ENCODE assay signal across 1 cellular context in genomic region chr19:49850487-49851342, GRCh38.
TF ChIP-seq lines count a peak whose summit lies in the region.

PTOV1 (plus strand) TSS chr19:49851159.

TF ChIP-seq in K562, 482 proteins besides CTCF, POLR2A, EP300 and RAD21 (continued from another document and continues in another):
- TF ChIP-seq ZNF592 (IDR thresholded peaks at IDR 0.05) = 0 out of 2 replicates have a peak, but pooled peaks have one; percentile 40
- no peak for TF ChIP-seq E4F1 (CRISPR knock-in tag; IDR thresholded peaks at IDR 0.05; ENCODE audit: borderline replicate concordance)
- no peak for TF ChIP-seq ETV5 (CRISPR knock-in tag; IDR thresholded peaks at IDR 0.05; ENCODE audit: low read depth)
- TF ChIP-seq RB1 (IDR thresholded peaks at IDR 0.05; ENCODE audit: low read depth) = peak; percentile 84; the same call in 1 of the 2 replicates
- TF ChIP-seq TRIM28 (IDR thresholded peaks at IDR 0.05) = peak; percentile 46; the same call in 1 of the 2 replicates
- TF ChIP-seq SUPT5H (IDR thresholded peaks at IDR 0.05) = peak; percentile 80
- peak; percentile 55; the same call in 1 of the 2 replicates for TF ChIP-seq ATF2 (CRISPR knock-in tag; IDR thresholded peaks at IDR 0.05)
- TF ChIP-seq ATF1 (CRISPR knock-in tag; IDR thresholded peaks at IDR 0.05) = peak; percentile 91
- TF ChIP-seq ATF1 (tag; IDR thresholded peaks at IDR 0.05) = peak; percentile 97
- TF ChIP-seq ZBTB17 (CRISPR knock-in tag; IDR thresholded peaks at IDR 0.05) = peak; percentile 73; the same call in 1 of the 2 replicates
- peak in 1 of 2 experiments; percentile 98; a peak in 2 of 4 replicates for TF ChIP-seq NONO (IDR thresholded peaks at IDR 0.05; ENCODE audit: low read depth in 2 of 2, low read length in 1 of 2)
- TF ChIP-seq NR3C1 (CRISPR knock-in tag; IDR thresholded peaks at IDR 0.05) = peak; percentile 53; the same call in 1 of the 2 replicates
- TF ChIP-seq TAF9B (IDR thresholded peaks at IDR 0.05; ENCODE audit: partially characterized antibody) = no peak
- TF ChIP-seq CBFA2T3 (IDR thresholded peaks at IDR 0.05) = peak; percentile 18; the same call in 1 of the 2 replicates
- no peak for TF ChIP-seq FOXM1 (IDR thresholded peaks at IDR 0.05; ENCODE audit: low read depth)
- no peak for TF ChIP-seq FOXM1 (CRISPR knock-in tag; IDR thresholded peaks at IDR 0.05; ENCODE audit: low read depth)
- TF ChIP-seq HES1 (IDR thresholded peaks at IDR 0.05; ENCODE audit: low read depth) = peak; percentile 58; the same call in 1 of the 2 replicates
- TF ChIP-seq RBM39 (optimal IDR thresholded peaks at IDR 0.05; ENCODE audit: low read depth, low read length) = no peak
- TF ChIP-seq TEAD2 (tag; IDR thresholded peaks at IDR 0.05) = no peak
- TF ChIP-seq ID3 (CRISPR knock-in tag; IDR thresholded peaks at IDR 0.05) = no peak
- 0 out of 2 replicates have a peak, but pooled peaks have one; percentile 17 for TF ChIP-seq ID3 (tag; IDR thresholded peaks at IDR 0.05)
- no peak for TF ChIP-seq ZNF449 (CRISPR knock-in tag; IDR thresholded peaks at IDR 0.05)
- TF ChIP-seq SP1 (CRISPR knock-in tag; IDR thresholded peaks at IDR 0.05) = peak; percentile 96
- peak; percentile 74; the same call in 1 of the 2 replicates for TF ChIP-seq BRD4 (IDR thresholded peaks at IDR 0.05)
- TF ChIP-seq RBM17 (IDR thresholded peaks at IDR 0.05; ENCODE audit: borderline replicate concordance, low read depth, low read length) = no peak
- peak; percentile 59 for TF ChIP-seq POLR2B (IDR thresholded peaks at IDR 0.05; ENCODE audit: low read depth, partially characterized antibody)
- TF ChIP-seq PHF8 (IDR thresholded peaks at IDR 0.05; ENCODE audit: borderline replicate concordance, low read length) = peak; percentile 95
- no peak for TF ChIP-seq ZFP91 (CRISPR knock-in tag; IDR thresholded peaks at IDR 0.05)
- peak; percentile 87 for TF ChIP-seq POLR2G (IDR thresholded peaks at IDR 0.05; ENCODE audit: low read depth, low read length)
- peak; percentile 64; the same call in 1 of the 2 replicates for TF ChIP-seq ZBTB9 (CRISPR knock-in tag; IDR thresholded peaks at IDR 0.05)
- TF ChIP-seq MAZ (CRISPR knock-in tag; conservative IDR thresholded peaks at IDR 0.05 in 1 of 2, IDR thresholded peaks at IDR 0.05 in 1 of 2) = peak in 1 of 2 experiments; percentile 85
- peak; percentile 16 to 84 for TF ChIP-seq AFF1 (IDR thresholded peaks at IDR 0.05; ENCODE audit: low read depth in 1 of 2, partially characterized antibody in 2 of 2)
- peak; percentile 69 for TF ChIP-seq TAF1 (IDR thresholded peaks at IDR 0.05; ENCODE audit: control insufficient read depth, extremely low read depth, insufficient read depth, low read length, severe bottlenecking)
- TF ChIP-seq SMC3 (conservative IDR thresholded peaks at IDR 0.05; ENCODE audit: insufficient read depth, low read depth, low read length) = peak; percentile 14; the same call in 1 of the 2 replicates
- peak; percentile 80 to 82 for TF ChIP-seq NRF1 (conservative IDR thresholded peaks at IDR 0.05 in 1 of 2, IDR thresholded peaks at IDR 0.05 in 1 of 2)
- TF ChIP-seq ATF7 (IDR thresholded peaks at IDR 0.05) = peak; percentile 99
- peak; percentile 92 for TF ChIP-seq HCFC1 (IDR thresholded peaks at IDR 0.05; ENCODE audit: low read depth, low read length)
- TF ChIP-seq MYC (IDR thresholded peaks at IDR 0.05; ENCODE audit: low read depth, low read length) = peak; percentile 36; the same call in 1 of the 2 replicates
- TF ChIP-seq MYC (CRISPR knock-in tag; IDR thresholded peaks at IDR 0.05; ENCODE audit: borderline replicate concordance, low read depth) = no peak
- TF ChIP-seq TAF7 (tag; IDR thresholded peaks at IDR 0.05) = peak; percentile 58
- 0 out of 2 replicates have a peak, but pooled peaks have one; percentile 47 for TF ChIP-seq ZBTB43 (CRISPR knock-in tag; IDR thresholded peaks at IDR 0.05)
